24 cellular contexts compared by ENCODE assay signal in the genomic region with DNA sequence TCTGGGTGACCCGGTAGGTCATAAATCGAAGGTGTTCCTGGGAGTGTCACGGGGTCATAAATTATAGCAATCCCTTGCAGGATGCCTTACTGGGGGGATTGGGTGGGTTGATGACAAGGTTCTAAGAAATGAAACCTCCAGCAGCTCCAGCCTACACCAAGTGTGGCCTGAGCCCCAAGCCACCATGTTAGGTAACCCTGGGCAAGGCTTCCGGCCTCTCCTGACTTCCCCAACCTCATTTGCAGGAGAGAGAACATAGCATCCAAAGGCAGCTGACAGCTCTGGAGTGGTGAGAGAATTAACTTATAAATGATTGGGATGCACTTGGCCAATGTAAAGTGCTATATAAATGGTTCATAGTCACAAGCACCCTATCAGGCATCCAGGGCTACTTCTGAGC. TPM values are rescaled to one million over a fixed set of nuclear protein-coding genes. Genes with fewer than 3 reads are reported as not detected.
A peak's percentile ranks its signal among the peaks of the same experiment; 100 is the strongest.
DNase-seq lines count a peak whose midpoint lies in the region; ATAC-seq, FAIRE-seq and TF ChIP-seq lines count a peak whose summit lies in the region.
"Had no signal": no experiment of that assay in that cellular context is flagged by ENCODE, and none has a peak within 500 bp of the region (broad histone marks: within the 10 kb centered on the region; RNA-seq: fewer than 3 reads in every experiment).

No MANE protein-coding gene starts in this region.

- no peak for DNase-seq in left ventricle myocardium inferior
- DNase-seq in cardiac septum (ENCODE audit: low spot score): no peak
- DNase-seq in NOMO-1 treated with DMSO at 0.1 percent for 48 hours (lab: John Stamatoyannopoulos, UW; ENCODE audit: unreplicated experiment): peak; percentile 2
- peak; percentile 3 for DNase-seq in iPS-NIHi7 (ENCODE audit: extremely low spot score)
- DNase-seq in HK-2 (ENCODE audit: unreplicated experiment): no peak
- no peak for DNase-seq in HepG2 (ENCODE audit: low spot score)
- no peak for DNase-seq in RKO (ENCODE audit: low spot score)
- DNase-seq: ACHN; Caco-2; CD4-positive, CD25-positive, alpha-beta regulatory T cell; DMS153; EL; NCI-H1417 treated with DMSO at 0.1 percent for 48 hours; NCI-H187 treated with DMSO at 0.1 percent for 48 hours; NCI-H2227 treated with DMSO at 0.1 percent for 48 hours; NCI-H510A treated with DMSO at 0.1 percent for 48 hours; NCI-H774; SHP77; T-cell had no signal

- FAIRE-seq in HepG2 (lab: Jason Lieb, UNC): no peak
- FAIRE-seq: GM12891 had no signal

- peaks cover 24% of the 10 kb centered on the region for H3K4me1 Mint-ChIP-seq in stimulated activated memory B cell treated with anti-CD40 and anti-IgM and Interleukin-4, amounts not matched to agents 10 μg/mL and 1 μg/mL and 100 μg/mL, for 72 hours
- H3K4me1 Mint-ChIP-seq: CD4-positive, CD25-positive, alpha-beta regulatory T cell; T-cell had no signal

- no peak overlapping the region for H2AFZ ChIP-seq in HepG2 (ENCODE audit: low read length)

- TF ChIP-seq POLR2A in HepG2 (IDR thresholded peaks at IDR 0.05; ENCODE audit: insufficient read depth in 1 of 2, low read depth in 2 of 2, low read length in 2 of 2): no peak

- ATAC-seq in stimulated activated memory B cell treated with anti-CD40 and anti-IgM and Interleukin-4, amounts not matched to agents 10 μg/mL and 1 μg/mL and 100 μg/mL, for 72 hours: no peak
- ATAC-seq in HepG2: no peak
- ATAC-seq: T-cell had no signal

- H3K4me2 ChIP-seq in HepG2 (ENCODE audit: low read depth, low read length): no peak overlapping the region

- H3K9me3 ChIP-seq in left ventricle myocardium inferior (replicated peaks): no peaks in the 10 kb centered on the region
- no peaks in the 10 kb centered on the region for H3K9me3 ChIP-seq in HepG2 (ENCODE audit: low read length)
- H3K9me3 ChIP-seq: Caco-2, Peyer's patch had no signal

- 0% methylated on average over 3 of the region's 4 CpGs for WGBS in HepG2 (ENCODE audit: low lambda C conversion rate)

- TF ChIP-seq EP300 in HepG2 (IDR thresholded peaks at IDR 0.05; ENCODE audit: low read depth in 2 of 2, low read length in 2 of 2): no peak
- no peak for TF ChIP-seq EP300 in HepG2 (CRISPR knock-in tag; IDR thresholded peaks at IDR 0.05; ENCODE audit: borderline replicate concordance)

- intact Hi-C loops in left ventricle myocardium inferior (cut with micrococcal nuclease): no loop called here
- intact Hi-C loops in cardiac septum (cut with DNase I): no loop called here
- intact Hi-C loops in HepG2 (cut with micrococcal nuclease; ENCODE audit: unreplicated experiment): no loop called here

- no peaks in the 10 kb centered on the region for H3K36me3 Mint-ChIP-seq in stimulated activated memory B cell treated with anti-CD40 and anti-IgM and Interleukin-4, amounts not matched to agents 10 μg/mL and 1 μg/mL and 100 μg/mL, for 72 hours
- H3K36me3 Mint-ChIP-seq: CD4-positive, CD25-positive, alpha-beta regulatory T cell; T-cell had no signal

- no peak overlapping the region for H3K9ac ChIP-seq in HepG2 (ENCODE audit: insufficient read depth, low read depth, low read length)

- no peaks in the 10 kb centered on the region for H3K9me3 Mint-ChIP-seq in stimulated activated memory B cell treated with anti-CD40 and anti-IgM and Interleukin-4, amounts not matched to agents 10 μg/mL and 1 μg/mL and 100 μg/mL, for 72 hours
- H3K9me3 Mint-ChIP-seq: T-cell had no signal

- H3K27ac Mint-ChIP-seq in stimulated activated memory B cell treated with anti-CD40 and anti-IgM and Interleukin-4, amounts not matched to agents 10 μg/mL and 1 μg/mL and 100 μg/mL, for 72 hours: peak overlapping the region; percentile 58
- H3K27ac Mint-ChIP-seq: CD4-positive, CD25-positive, alpha-beta regulatory T cell; T-cell had no signal

- no peaks in the 10 kb centered on the region for H3K79me2 ChIP-seq in HepG2 (ENCODE audit: insufficient read depth, low read length)

- in situ Hi-C loops in HepG2 (cut with HindIII; ENCODE audit: extremely low pct_ligation_motif_present, low pct_unique_long_range_greater_than_20kb): no loop called here

- H3K27ac ChIP-seq in left ventricle myocardium inferior (replicated peaks) (peak overlapping the region; percentile 64), HepG2 (ENCODE audit: extremely low read length, insufficient read depth, low read length) (no peak overlapping the region)
- H3K27ac ChIP-seq: SK-N-MC had no signal

- no TSS peak for BruUV-seq in HepG2 (replicated peaks; lab: Mats Ljungman, UMichigan)

- POLR2A ChIA-PET in HepG2 (lab: Yijun Ruan, JAX): no interaction called here

- H3K4me3 ChIP-seq in left ventricle myocardium inferior: no peak overlapping the region
- no peak overlapping the region for H3K4me3 ChIP-seq in HepG2 (replicated peaks in 1 of 3; ENCODE audit: insufficient read depth in 1 of 3, low read depth in 2 of 3, low read length in 3 of 3)
- H3K4me3 ChIP-seq: Peyer's patch, SK-N-MC had no signal

- no peak for TF ChIP-seq CTCF in left ventricle myocardium inferior (IDR thresholded peaks at IDR 0.05; ENCODE audit: borderline replicate concordance)
- no peak for TF ChIP-seq CTCF in HepG2 (CRISPR knock-in tag; IDR thresholded peaks at IDR 0.05)

- H3K27me3 ChIP-seq in left ventricle myocardium inferior (ENCODE audit: low read depth) (no peaks in the 10 kb centered on the region), HepG2 (ENCODE audit: control insufficient read depth in 1 of 2, insufficient read depth in 2 of 2, low read length in 2 of 2) (peaks cover 1 to 6% of the 10 kb centered on the region in 2 experiments; a peak in 3 of 5 replicates)
- H3K27me3 ChIP-seq: Peyer's patch had no signal

- TF ChIP-seq RAD21 in HepG2 (CRISPR knock-in tag; IDR thresholded peaks at IDR 0.05): no peak

- no peaks in the 10 kb centered on the region for H3K27me3 Mint-ChIP-seq in stimulated activated memory B cell treated with anti-CD40 and anti-IgM and Interleukin-4, amounts not matched to agents 10 μg/mL and 1 μg/mL and 100 μg/mL, for 72 hours

- CTCF ChIA-PET in HepG2 (lab: Yijun Ruan, JAX; ENCODE audit: low intra/inter-chr PET ratio, low total read pairs): no interaction called here

- H4K20me1 ChIP-seq in HepG2 (ENCODE audit: insufficient read depth, low read length): no peaks in the 10 kb centered on the region

- H3K36me3 ChIP-seq in left ventricle myocardium inferior: no peaks in the 10 kb centered on the region
- no peaks in the 10 kb centered on the region for H3K36me3 ChIP-seq in HepG2 (replicated peaks in 1 of 2; ENCODE audit: control insufficient read depth in 1 of 2, insufficient read depth in 2 of 2, low read length in 2 of 2)
- H3K36me3 ChIP-seq: Peyer's patch had no signal

- H3K4me1 ChIP-seq in left ventricle myocardium inferior (peaks cover 48% of the 10 kb centered on the region), HepG2 (ENCODE audit: insufficient read depth, low read length) (no peaks in the 10 kb centered on the region)
- H3K4me1 ChIP-seq: Caco-2, Peyer's patch had no signal

- H3K4me3 Mint-ChIP-seq in stimulated activated memory B cell treated with anti-CD40 and anti-IgM and Interleukin-4, amounts not matched to agents 10 μg/mL and 1 μg/mL and 100 μg/mL, for 72 hours: no peak overlapping the region
- H3K4me3 Mint-ChIP-seq: CD4-positive, CD25-positive, alpha-beta regulatory T cell; T-cell had no signal

RNA-seq across cellular contexts. Expression of gene TMEM273, which starts 52.8 kb away (rescaled TPM):
- 29.0 TPM for total RNA-seq in left ventricle myocardium inferior
- total RNA-seq in cardiac septum: 16.6 TPM
- not detected in 2 replicates for total RNA-seq in HepG2 (2016; rRNA removed; fragmentation: Illumina TruSeq; extraction: Trizol)
- total RNA-seq in HepG2 (2016; cell fraction: cytosol; rRNA removed; fragmentation: Illumina TruSeq; extraction: Trizol; ENCODE audit: low read depth): not detected in 2 replicates
- total RNA-seq in HepG2 (2016; cell fraction: insoluble cytoplasmic fraction; rRNA removed; fragmentation: Illumina TruSeq; extraction: Trizol): not detected in 2 replicates
- total RNA-seq in HepG2 (2016; cell fraction: membrane; rRNA removed; fragmentation: Illumina TruSeq; extraction: Trizol): not detected in 2 replicates
- not detected in 2 replicates for total RNA-seq in HepG2 (2016; cell fraction: nucleus; rRNA removed; fragmentation: Illumina TruSeq; extraction: Trizol)
- polyA plus RNA-seq in HepG2 (2011; rRNA removed): not detected in 2 replicates
- polyA plus RNA-seq in HepG2 (2011; cell fraction: cytosol; rRNA removed): not detected in 2 replicates
- polyA plus RNA-seq in HepG2 (2011; cell fraction: nucleus; rRNA removed): not detected in 2 replicates
- not detected in 2 replicates for polyA plus RNA-seq in HepG2 (2012)
- polyA plus RNA-seq in HepG2 (2016; cell fraction: cytosol; fragmentation: Illumina TruSeq; extraction: Trizol; ENCODE audit: low read depth): not detected in 2 replicates
- polyA plus RNA-seq in HepG2 (2016; cell fraction: insoluble cytoplasmic fraction; fragmentation: Illumina TruSeq; extraction: Trizol; ENCODE audit: low read depth): not detected in 2 replicates
- not detected in 2 replicates for polyA plus RNA-seq in HepG2 (2016; cell fraction: membrane; fragmentation: Illumina TruSeq; extraction: Trizol; ENCODE audit: low read depth)
- not detected in 2 replicates for polyA plus RNA-seq in HepG2 (2016; cell fraction: nucleus; fragmentation: Illumina TruSeq; extraction: Trizol; ENCODE audit: insufficient read depth, low read depth)
- polyA minus RNA-seq in HepG2 (2011; rRNA and poly(A)+ RNA removed; ENCODE audit: low replicate concordance): not detected in 2 replicates
- polyA minus RNA-seq in HepG2 (2011; cell fraction: cytosol; rRNA and poly(A)+ RNA removed): not detected in 2 replicates
- polyA minus RNA-seq in HepG2 (2011; cell fraction: nucleus; rRNA and poly(A)+ RNA removed): not detected in 2 replicates
- total RNA-seq: Caco-2 had no signal

RNA-seq across cellular contexts. Expression of gene C10orf71, which starts 58.0 kb away (rescaled TPM):
- total RNA-seq in left ventricle myocardium inferior (136 TPM), cardiac septum (163 TPM), HepG2 (2016; rRNA removed; fragmentation: Illumina TruSeq; extraction: Trizol) (not detected in 2 replicates)
- not detected in 2 replicates for total RNA-seq in HepG2 (2016; cell fraction: cytosol; rRNA removed; fragmentation: Illumina TruSeq; extraction: Trizol; ENCODE audit: low read depth)
- not detected in 2 replicates for total RNA-seq in HepG2 (2016; cell fraction: insoluble cytoplasmic fraction; rRNA removed; fragmentation: Illumina TruSeq; extraction: Trizol)
- total RNA-seq in HepG2 (2016; cell fraction: membrane; rRNA removed; fragmentation: Illumina TruSeq; extraction: Trizol): not detected in 2 replicates
- not detected in 2 replicates for total RNA-seq in HepG2 (2016; cell fraction: nucleus; rRNA removed; fragmentation: Illumina TruSeq; extraction: Trizol)
- not detected in 2 replicates for polyA plus RNA-seq in HepG2 (2011; rRNA removed)
- polyA plus RNA-seq in HepG2 (2011; cell fraction: cytosol; rRNA removed): not detected in 2 replicates
- polyA plus RNA-seq in HepG2 (2011; cell fraction: nucleus; rRNA removed): not detected in 2 replicates
- not detected in 2 replicates for polyA plus RNA-seq in HepG2 (2012)
- not detected in 2 replicates for polyA plus RNA-seq in HepG2 (2016; cell fraction: cytosol; fragmentation: Illumina TruSeq; extraction: Trizol; ENCODE audit: low read depth)
- not detected in 2 replicates for polyA plus RNA-seq in HepG2 (2016; cell fraction: insoluble cytoplasmic fraction; fragmentation: Illumina TruSeq; extraction: Trizol; ENCODE audit: low read depth)
- not detected in 2 replicates for polyA plus RNA-seq in HepG2 (2016; cell fraction: membrane; fragmentation: Illumina TruSeq; extraction: Trizol; ENCODE audit: low read depth)
- not detected in 2 replicates for polyA plus RNA-seq in HepG2 (2016; cell fraction: nucleus; fragmentation: Illumina TruSeq; extraction: Trizol; ENCODE audit: insufficient read depth, low read depth)
- polyA minus RNA-seq in HepG2 (2011; rRNA and poly(A)+ RNA removed; ENCODE audit: low replicate concordance): not detected in 2 replicates
- polyA minus RNA-seq in HepG2 (2011; cell fraction: cytosol; rRNA and poly(A)+ RNA removed): not detected in 2 replicates
- not detected in 2 replicates for polyA minus RNA-seq in HepG2 (2011; cell fraction: nucleus; rRNA and poly(A)+ RNA removed)
- total RNA-seq: Caco-2; CD4-positive, CD25-positive, alpha-beta regulatory T cell; H4; Peyer's patch; T-cell had no signal
- polyA plus RNA-seq: CD4-positive, CD25-positive, alpha-beta regulatory T cell had no signal

Comparison
In these comparisons a context has a peak if more than half of its experiments do, and no peak if none do; other contexts are left out.
1. DNase-seq: peak in NOMO-1 treated with DMSO at 0.1 percent for 48 hours (single experiment) and iPS-NIHi7 (single experiment); none in left ventricle myocardium inferior (single experiment), cardiac septum (single experiment), HK-2 (single experiment), HepG2 (single experiment) and RKO (single experiment).
2. RNA of gene TMEM273, which starts 52.8 kb away (total RNA-seq): 29.0 TPM in left ventricle myocardium inferior (single experiment) and 16.6 TPM in cardiac septum (single experiment); not detected in HepG2; every median in the first group is over 10 times any median in the second.
3. RNA of gene C10orf71, which starts 58.0 kb away (total RNA-seq): 163 TPM in cardiac septum (single experiment) and 136 TPM in left ventricle myocardium inferior (single experiment); not detected in HepG2; every median in the first group is over 100 times any median in the second.